ENCODE assay signal across 9 cellular contexts in genomic region chr12:67720383-67720856, GRCh38.
DNase-seq lines count a peak whose midpoint lies in the region; ATAC-seq and TF ChIP-seq lines count a peak whose summit lies in the region.
"Had no signal": no experiment of that assay in that cellular context is flagged by ENCODE, and none has a peak within 500 bp of the region (broad histone marks: within the 10 kb centered on the region; RNA-seq: fewer than 3 reads in every experiment).

No MANE protein-coding gene starts in this region.

- H3K4me1 ChIP-seq in sigmoid colon (peaks cover 0 to 28% (median 17%) of the 10 kb centered on the region in 4 donors), foreskin keratinocyte (no peaks in the 10 kb centered on the region)

- ATAC-seq in foreskin keratinocyte: no peak
- ATAC-seq in HG02678 (IDR thresholded peaks at IDR 0.05; ENCODE audit: unreplicated experiment): no peak
- ATAC-seq: Panc1 had no signal

- no peak overlapping the region for H3K4me3 ChIP-seq in sigmoid colon
- H3K4me3 ChIP-seq: skin epidermis had no signal

- no peak for TF ChIP-seq CTCF in sigmoid colon (IDR thresholded peaks at IDR 0.05)
- no peak for TF ChIP-seq CTCF in foreskin keratinocyte (conservative IDR thresholded peaks at IDR 0.05)

- TF ChIP-seq EP300 in sigmoid colon (IDR thresholded peaks at IDR 0.05): no peak

- H3K27me3 ChIP-seq in sigmoid colon (no peaks in the 10 kb centered on the region), foreskin keratinocyte (no peaks in the 10 kb centered on the region)

- H3K27ac ChIP-seq in sigmoid colon: peak overlapping the region in 3 of 4 donors; percentile 40 to 51 (median 47)
- H3K27ac ChIP-seq in foreskin keratinocyte: no peak overlapping the region
- H3K27ac ChIP-seq: skin epidermis had no signal

- peak; percentile 75 for DNase-seq in GM04504 (ENCODE audit: low read depth)
- DNase-seq in NCI-H510A (lab: John Stamatoyannopoulos, UW): peak; percentile 31
- peak; percentile 25 for DNase-seq in glomerular visceral epithelial cell (ENCODE audit: extremely low spot score)
- DNase-seq in sigmoid colon: peak; percentile 67
- no peak for DNase-seq in foreskin keratinocyte
- no peak for DNase-seq in T-helper 1 cell

- 46% methylated on average over 3 of the region's 3 CpGs for WGBS in sigmoid colon, 2 donors

- intact Hi-C loops in sigmoid colon (cut with DNase I): no loop called here

- H3K36me3 ChIP-seq in sigmoid colon: no peaks in the 10 kb centered on the region

- TF ChIP-seq POLR2A in sigmoid colon (IDR thresholded peaks at IDR 0.05): no peak

- no peaks in the 10 kb centered on the region for H3K9me3 ChIP-seq in sigmoid colon

Comparison
In these comparisons a context has a peak if more than half of its experiments do, and no peak if none do; other contexts are left out.
1. DNase-seq: peak in GM04504 (single experiment), NCI-H510A (single experiment), glomerular visceral epithelial cell (single experiment) and sigmoid colon (single experiment); none in foreskin keratinocyte (0 of 2) and T-helper 1 cell (0 of 5).